ENCODE assay signal across 8 cellular contexts in the genomic region with DNA sequence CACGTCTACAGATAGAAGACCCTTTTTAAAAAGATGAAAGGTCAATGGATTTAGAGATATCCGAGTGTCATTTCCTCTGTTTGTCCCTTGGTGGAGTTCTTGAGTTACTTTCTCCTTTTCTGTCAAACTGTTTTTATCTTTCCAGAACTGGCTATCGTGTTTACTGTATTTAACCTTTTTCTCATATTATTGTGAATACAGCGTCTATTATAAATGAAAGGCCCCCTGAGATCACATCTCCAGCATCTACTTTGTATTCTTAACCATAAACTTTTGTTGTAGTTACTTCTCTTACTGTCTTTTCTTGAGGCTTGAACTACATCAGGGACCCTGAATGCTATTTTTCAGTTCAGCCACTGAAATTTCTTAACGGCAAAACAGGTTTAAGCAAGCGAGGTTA. TPM values are rescaled to one million over a fixed set of nuclear protein-coding genes. Genes with fewer than 3 reads are reported as not detected.
DNase-seq lines count a peak whose midpoint lies in the region; ATAC-seq and TF ChIP-seq lines count a peak whose summit lies in the region.

No MANE protein-coding gene starts in this region.

- no peaks in the 10 kb centered on the region for H3K79me2 ChIP-seq in neural cell (replicated peaks; ENCODE audit: insufficient read depth, low read length)

- H3K4me1 ChIP-seq in left ventricle myocardium inferior (peaks cover 44% of the 10 kb centered on the region), NT2/D1 (ENCODE audit: insufficient read depth, insufficient read length) (no peaks in the 10 kb centered on the region), ectodermal cell (ENCODE audit: control insufficient read depth, insufficient read depth, low read length) (no peaks in the 10 kb centered on the region)

- TF ChIP-seq RAD21 in neural cell (conservative IDR thresholded peaks at IDR 0.05) = peak; percentile 86

- no peaks in the 10 kb centered on the region for H3F3A ChIP-seq in neural cell (ENCODE audit: insufficient read depth, low read length, poor library complexity, severe bottlenecking)

- H3K27ac ChIP-seq in left ventricle myocardium inferior (replicated peaks) (no peak overlapping the region), ectodermal cell (ENCODE audit: insufficient read depth, low read depth, low read length, poor library complexity, severe bottlenecking) (peak overlapping the region; percentile 11), neural cell (ENCODE audit: low read length) (peak overlapping the region; percentile 67)

- DNase-seq in left ventricle myocardium inferior (no peak), Right ventricle myocardium superior (no peak), NT2/D1 (ENCODE audit: low read depth, low spot score) (no peak), HPDE6-E6E7 (ENCODE audit: extremely low spot score) (no peak), NCI-H2171 (lab: John Stamatoyannopoulos, UW) (no peak), ureter (ENCODE audit: low spot score) (no peak)

- no peak for TF ChIP-seq EP300 in neural cell (conservative IDR thresholded peaks at IDR 0.05; ENCODE audit: poor library complexity, severe bottlenecking)

- peak overlapping the region; percentile 77 for H3K4me3 ChIP-seq in left ventricle myocardium inferior
- peak overlapping the region; percentile 30 for H3K4me3 ChIP-seq in NT2/D1 (ENCODE audit: insufficient read length, low read depth)
- H3K4me3 ChIP-seq in ectodermal cell (ENCODE audit: insufficient read depth, low read depth, low read length) = peak overlapping the region; percentile 48
- peak overlapping the region; percentile 96 for H3K4me3 ChIP-seq in neural cell (ENCODE audit: low read length)

- H2AFZ ChIP-seq in neural cell (ENCODE audit: low read depth, low read length) = no peak overlapping the region

- H3K27me3 ChIP-seq in left ventricle myocardium inferior (ENCODE audit: low read depth) (peaks cover 33% of the 10 kb centered on the region), NT2/D1 (ENCODE audit: insufficient read depth, insufficient read length) (peaks cover 17% of the 10 kb centered on the region), ectodermal cell (ENCODE audit: control insufficient read depth, insufficient read depth, low read length, poor library complexity, severe bottlenecking) (peaks cover 15% of the 10 kb centered on the region), neural cell (ENCODE audit: insufficient read depth, low read depth, low read length) (no peaks in the 10 kb centered on the region)

- no peaks in the 10 kb centered on the region for H4K20me1 ChIP-seq in neural cell (ENCODE audit: insufficient read depth)

- peak; percentile 46 for TF ChIP-seq CTCF in left ventricle myocardium inferior (IDR thresholded peaks at IDR 0.05; ENCODE audit: borderline replicate concordance)
- TF ChIP-seq CTCF in neural cell (IDR thresholded peaks at IDR 0.05; ENCODE audit: poor library complexity, severe bottlenecking) = peak; percentile 82

- intact Hi-C loops in left ventricle myocardium inferior (cut with micrococcal nuclease) (loop anchor here (10.0 kb wide), 1 partner anchor 959 kb away; no protein-coding TSS in a partner anchor), Right ventricle myocardium superior (cut with DNase I) (loop anchor here (10.0 kb wide), 1 partner anchor 959 kb away; no protein-coding TSS in a partner anchor)

- ATAC-seq in Right ventricle myocardium superior (ENCODE audit: poor library complexity) = no peak

- H3K9me3 ChIP-seq in left ventricle myocardium inferior (replicated peaks) = no peaks in the 10 kb centered on the region
- no peaks in the 10 kb centered on the region for H3K9me3 ChIP-seq in NT2/D1 (ENCODE audit: insufficient read depth, low read length)
- no peaks in the 10 kb centered on the region for H3K9me3 ChIP-seq in ectodermal cell (ENCODE audit: control insufficient read depth, low read length)
- no peaks in the 10 kb centered on the region for H3K9me3 ChIP-seq in neural cell (ENCODE audit: low read length)

- H3K9me2 ChIP-seq in neural cell (ENCODE audit: insufficient read depth, low read length) = no peaks in the 10 kb centered on the region

- WGBS in ectodermal cell, 2 experiments = 5 to 7% methylated on average over 4 to 5 of the region's 6 CpGs

- peak overlapping the region; percentile 72 for H3K4me2 ChIP-seq in neural cell (ENCODE audit: low read length)

- no peaks in the 10 kb centered on the region for H3K36me3 ChIP-seq in left ventricle myocardium inferior
- no peaks in the 10 kb centered on the region for H3K36me3 ChIP-seq in NT2/D1 (ENCODE audit: insufficient read depth, insufficient read length, low read length)
- H3K36me3 ChIP-seq in ectodermal cell (ENCODE audit: control insufficient read depth, insufficient read depth, low read length) = no peaks in the 10 kb centered on the region
- no peaks in the 10 kb centered on the region for H3K36me3 ChIP-seq in neural cell (ENCODE audit: insufficient read depth, low read length)

- H3K9ac ChIP-seq in NT2/D1 (ENCODE audit: insufficient read length, low read depth) (no peak overlapping the region), neural cell (ENCODE audit: low read length) (peak overlapping the region; percentile 61)

TF ChIP-seq in neural cell, 6 proteins besides CTCF, POLR2A, EP300 and RAD21:
- TF ChIP-seq REST (IDR thresholded peaks at IDR 0.05; ENCODE audit: borderline replicate concordance) = no peak
- peak; percentile 81 for TF ChIP-seq SMC3 (conservative IDR thresholded peaks at IDR 0.05; ENCODE audit: poor library complexity)
TF ChIP-seq in neural cell: peak in this region for 1.

RNA-seq across cellular contexts. Expression of gene PCDH7, which starts 4.0 kb away (rescaled TPM):
- total RNA-seq in left ventricle myocardium inferior (34.3 TPM), Right ventricle myocardium superior (18.7 TPM), ureter (18.4 TPM)
- 14.6 TPM for polyA plus RNA-seq in ectodermal cell (2013, experiment 1 of 4)
- polyA plus RNA-seq in ectodermal cell (2013, experiment 2 of 4) = 12.1 TPM
- polyA plus RNA-seq in ectodermal cell (2013, experiment 3 of 4) = 11.7 TPM
- 13.4 TPM for polyA plus RNA-seq in ectodermal cell (2013, experiment 4 of 4)
- polyA plus RNA-seq in neural cell = 12.6 and 15.3 TPM in 2 replicates
- 78.6 and 89.1 TPM in 2 replicates for polyA minus RNA-seq in neural cell

Comparison
In these comparisons a context has a peak if more than half of its experiments do, and no peak if none do; other contexts are left out.
1. H3K4me3 ChIP-seq: peak in every context shown above with its lines; median percentile 96 in neural cell; 77 in left ventricle myocardium inferior; 48 in ectodermal cell; 30 in NT2/D1.